In the genomic region with DNA sequence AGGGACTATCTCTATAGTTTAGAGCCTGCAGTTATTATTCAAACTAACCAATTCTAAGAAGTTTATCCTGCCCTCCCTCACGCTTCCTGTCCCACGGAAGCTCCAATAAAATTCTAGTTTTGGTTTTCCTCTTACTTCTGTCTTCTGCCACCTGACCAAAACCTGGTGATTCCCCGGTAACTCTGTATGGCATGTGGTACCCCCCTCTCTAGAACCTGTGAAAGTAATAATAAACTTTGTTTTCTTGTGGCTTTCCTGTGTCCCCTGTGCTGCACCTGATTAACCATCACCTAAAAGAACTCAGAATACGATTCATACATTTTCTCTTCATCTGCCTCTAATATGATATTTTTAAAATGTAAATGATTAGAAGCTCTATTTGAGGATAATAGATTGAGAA, we compare ENCODE assay signal across 29 cellular contexts.
"Had no signal": no experiment of that assay in that cellular context is flagged by ENCODE, and none has a peak within 500 bp of the region (broad histone marks: within the 10 kb centered on the region; RNA-seq: fewer than 3 reads in every experiment).

No MANE protein-coding gene starts in this region.

- DNase-seq: activated CD4-positive, alpha-beta memory T cell treated with anti-CD3 and anti-CD28 coated beads, Interleukin-2, amount 10 ng/mL, durations not matched to agents 7 days and 5 days; activated CD4-positive, alpha-beta T cell treated with anti-CD3 and anti-CD28 coated beads for 36 hours; activated CD4-positive, alpha-beta T cell treated with anti-CD3 and anti-CD28 coated beads, Interleukin-2, amount 10 ng/mL, durations not matched to agents 24 days and 14 days; activated CD4-positive, alpha-beta T cell treated with anti-CD3 and anti-CD28 coated beads, Interleukin-2, amount 50 U/mL, for 4 hours; activated CD4-positive, CD25-positive, alpha-beta regulatory T cell; activated CD4-positive, CD25-positive, alpha-beta regulatory T cell treated with anti-CD3 and anti-CD28 coated beads, Interleukin-2, amount 50 U/mL, for 72 hours; activated CD8-positive, alpha-beta memory T cell treated with anti-CD3 and anti-CD28 coated beads, Interleukin-2, amount 50 U/mL, for 48 hours; activated gamma-delta T cell; activated naive CD4-positive, alpha-beta T cell; activated naive CD4-positive, alpha-beta T cell treated with anti-CD3 and anti-CD28 coated beads, Interleukin-2, amount 10 ng/mL, durations not matched to agents 7 days and 5 days; activated naive CD8-positive, alpha-beta T cell treated with anti-CD3 and anti-CD28 coated beads, Interleukin-2, amount 10 ng/mL, durations not matched to agents 7 days and 5 days; activated T-cell treated with anti-CD3 and anti-CD28 coated beads for 4 hours; activated T-cell treated with anti-CD3 and anti-CD28 coated beads, Interleukin-2, amount 50 U/mL, for 24 hours; activated T-cell treated with anti-CD3 and anti-CD28 coated beads, Interleukin-2, amount 50 U/mL, for 72 hours; dorsolateral prefrontal cortex; effector memory CD4-positive, alpha-beta T cell; endodermal cell; foreskin keratinocyte; gastrocnemius medialis; glutamatergic neuron; heart left ventricle; hypothalamus had no signal

- H3K27me3 ChIP-seq: ascending aorta, foreskin keratinocyte, gastrocnemius medialis, heart left ventricle had no signal

- H3K27ac ChIP-seq: ascending aorta, coronary artery, dorsolateral prefrontal cortex, foreskin keratinocyte, gastrocnemius medialis, heart left ventricle had no signal

- H3K9me3 Mint-ChIP-seq: activated CD4-positive, alpha-beta memory T cell treated with anti-CD3 and anti-CD28 coated beads, Interleukin-2, amount 10 ng/mL, durations not matched to agents 7 days and 5 days; activated CD4-positive, alpha-beta T cell treated with anti-CD3 and anti-CD28 coated beads, Interleukin-2, amount 10 ng/mL, durations not matched to agents 24 days and 14 days; activated naive CD4-positive, alpha-beta T cell treated with anti-CD3 and anti-CD28 coated beads, Interleukin-2, amount 10 ng/mL, durations not matched to agents 7 days and 5 days; activated naive CD4-positive, alpha-beta T cell treated with anti-CD3 and anti-CD28 coated beads, Interleukin-2, amount 50 U/mL, for 72 hours; activated naive CD8-positive, alpha-beta T cell treated with anti-CD3 and anti-CD28 coated beads, Interleukin-2, amount 10 ng/mL, durations not matched to agents 7 days and 5 days; activated T-cell treated with anti-CD3 and anti-CD28 coated beads, Interleukin-2, amount 50 U/mL, for 24 hours; central memory CD8-positive, alpha-beta T cell; dendritic cell treated with granulocyte-macrophage colony-stimulating factor and Interleukin-4, amounts not matched to agents 40 ng/mL and 50 ng/mL, for 4 days had no signal

- ATAC-seq: activated CD4-positive, alpha-beta T cell treated with anti-CD3 and anti-CD28 coated beads for 36 hours; activated naive CD4-positive, alpha-beta T cell treated with anti-CD3 and anti-CD28 coated beads, Interleukin-2, amount 50 U/mL, for 72 hours; activated T-cell treated with anti-CD3 and anti-CD28 coated beads, Interleukin-2, amount 50 U/mL, for 72 hours; esophagus mucosa; foreskin keratinocyte; gastrocnemius medialis; heart left ventricle had no signal

- H3K36me3 Mint-ChIP-seq: activated naive CD4-positive, alpha-beta T cell treated with anti-CD3 and anti-CD28 coated beads, Interleukin-2, amount 10 ng/mL, durations not matched to agents 7 days and 5 days; activated naive CD4-positive, alpha-beta T cell treated with anti-CD3 and anti-CD28 coated beads, Interleukin-2, amount 50 U/mL, for 72 hours; activated naive CD8-positive, alpha-beta T cell treated with anti-CD3 and anti-CD28 coated beads, Interleukin-2, amount 10 ng/mL, durations not matched to agents 7 days and 5 days had no signal

- H3K36me3 ChIP-seq: ascending aorta, gastrocnemius medialis, heart left ventricle had no signal

- H3K9me3 ChIP-seq: ascending aorta, gastrocnemius medialis, heart left ventricle had no signal

- H3K27ac Mint-ChIP-seq: activated CD4-positive, alpha-beta memory T cell treated with anti-CD3 and anti-CD28 coated beads, Interleukin-2, amount 10 ng/mL, durations not matched to agents 7 days and 5 days; activated CD4-positive, alpha-beta T cell treated with anti-CD3 and anti-CD28 coated beads for 36 hours; activated CD4-positive, alpha-beta T cell treated with anti-CD3 and anti-CD28 coated beads, Interleukin-2, amount 10 ng/mL, durations not matched to agents 24 days and 14 days; activated naive CD4-positive, alpha-beta T cell treated with anti-CD3 and anti-CD28 coated beads, Interleukin-2, amount 10 ng/mL, durations not matched to agents 7 days and 5 days; activated naive CD4-positive, alpha-beta T cell treated with anti-CD3 and anti-CD28 coated beads, Interleukin-2, amount 50 U/mL, for 72 hours; activated naive CD8-positive, alpha-beta T cell treated with anti-CD3 and anti-CD28 coated beads, Interleukin-2, amount 10 ng/mL, durations not matched to agents 7 days and 5 days; activated T-cell treated with anti-CD3 and anti-CD28 coated beads, Interleukin-2, amount 50 U/mL, for 24 hours; activated T-cell treated with anti-CD3 and anti-CD28 coated beads, Interleukin-2, amount 50 U/mL, for 72 hours; brain; dendritic cell treated with granulocyte-macrophage colony-stimulating factor and Interleukin-4, amounts not matched to agents 40 ng/mL and 50 ng/mL, for 4 days; endodermal cell had no signal

- H3K4me1 ChIP-seq: ascending aorta, foreskin keratinocyte, gastrocnemius medialis, heart left ventricle had no signal

- H3K4me3 Mint-ChIP-seq: activated CD4-positive, alpha-beta memory T cell treated with anti-CD3 and anti-CD28 coated beads, Interleukin-2, amount 10 ng/mL, durations not matched to agents 7 days and 5 days; activated CD4-positive, alpha-beta T cell treated with anti-CD3 and anti-CD28 coated beads for 36 hours; activated CD4-positive, alpha-beta T cell treated with anti-CD3 and anti-CD28 coated beads, Interleukin-2, amount 10 ng/mL, durations not matched to agents 24 days and 14 days; activated naive CD4-positive, alpha-beta T cell treated with anti-CD3 and anti-CD28 coated beads, Interleukin-2, amount 10 ng/mL, durations not matched to agents 7 days and 5 days; activated naive CD8-positive, alpha-beta T cell treated with anti-CD3 and anti-CD28 coated beads, Interleukin-2, amount 10 ng/mL, durations not matched to agents 7 days and 5 days; activated T-cell treated with anti-CD3 and anti-CD28 coated beads, Interleukin-2, amount 50 U/mL, for 24 hours; activated T-cell treated with anti-CD3 and anti-CD28 coated beads, Interleukin-2, amount 50 U/mL, for 72 hours; brain; central memory CD8-positive, alpha-beta T cell; dendritic cell treated with granulocyte-macrophage colony-stimulating factor and Interleukin-4, amounts not matched to agents 40 ng/mL and 50 ng/mL, for 4 days; endodermal cell had no signal

- H3K4me3 ChIP-seq: ascending aorta, coronary artery, dorsolateral prefrontal cortex, gastrocnemius medialis, heart left ventricle had no signal

- H3K4me1 Mint-ChIP-seq: activated CD4-positive, alpha-beta memory T cell treated with anti-CD3 and anti-CD28 coated beads, Interleukin-2, amount 10 ng/mL, durations not matched to agents 7 days and 5 days; activated CD4-positive, alpha-beta T cell treated with anti-CD3 and anti-CD28 coated beads for 36 hours; activated CD4-positive, alpha-beta T cell treated with anti-CD3 and anti-CD28 coated beads, Interleukin-2, amount 10 ng/mL, durations not matched to agents 24 days and 14 days; activated naive CD4-positive, alpha-beta T cell treated with anti-CD3 and anti-CD28 coated beads, Interleukin-2, amount 10 ng/mL, durations not matched to agents 7 days and 5 days; activated naive CD8-positive, alpha-beta T cell treated with anti-CD3 and anti-CD28 coated beads, Interleukin-2, amount 10 ng/mL, durations not matched to agents 7 days and 5 days; central memory CD8-positive, alpha-beta T cell had no signal

- H3K27me3 Mint-ChIP-seq: brain; dendritic cell treated with granulocyte-macrophage colony-stimulating factor and Interleukin-4, amounts not matched to agents 40 ng/mL and 50 ng/mL, for 4 days had no signal
